Comparison of ENCODE assay signal across 9 cellular contexts in the genomic region with DNA sequence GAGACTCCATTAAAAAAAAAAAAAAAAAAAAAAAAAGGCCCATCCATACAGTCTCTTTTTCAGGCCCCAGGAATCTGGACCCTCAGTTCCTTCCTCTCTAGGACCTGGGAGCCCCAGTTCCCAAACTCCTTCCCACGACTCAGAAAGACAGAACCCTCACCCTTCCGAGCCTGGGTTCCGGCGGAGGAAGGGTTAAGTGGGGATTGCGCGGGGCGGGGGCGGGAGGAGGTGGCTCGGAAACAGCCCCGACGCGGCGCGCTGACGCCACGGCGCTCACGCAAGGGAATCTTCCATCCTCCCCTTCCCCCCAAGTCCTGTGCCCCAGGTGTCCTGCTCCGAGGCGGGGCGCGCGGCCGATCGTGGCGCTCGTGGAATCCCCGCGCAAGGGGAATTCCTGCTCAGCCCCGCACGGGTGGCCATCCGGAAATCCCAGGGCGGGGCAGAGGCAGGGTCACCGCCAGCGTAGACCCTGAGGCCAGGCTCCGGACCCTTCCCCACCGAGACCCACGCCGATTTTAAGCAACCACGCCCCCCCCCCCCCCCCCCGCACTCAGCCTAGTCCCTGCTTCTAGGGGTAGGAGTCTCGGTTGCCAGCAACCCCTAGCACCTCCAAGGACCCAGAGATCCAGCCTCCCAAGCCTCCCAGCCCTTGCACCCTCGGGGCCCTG. TPM values are rescaled to one million over a fixed set of nuclear protein-coding genes. Genes with fewer than 3 reads are reported as not detected.
DNase-seq lines count a peak whose midpoint lies in the region; ATAC-seq and TF ChIP-seq lines count a peak whose summit lies in the region.
"Had no signal": no experiment of that assay in that cellular context is flagged by ENCODE, and none has a peak within 500 bp of the region (broad histone marks: within the 10 kb centered on the region; RNA-seq: fewer than 3 reads in every experiment).

No MANE protein-coding gene starts in this region.

- peak overlapping the region; percentile 85 to 92 (median 90) for H3K9ac ChIP-seq in BLaER1 treated with 17β-estradiol and CSF1 and Interleukin-3, amounts not matched to agents 10 nM and 100 nM
- H3K9ac ChIP-seq in HUES48 (ENCODE audit: low read depth, low read length): peak overlapping the region; percentile 48; the same call in 1 of the 2 replicates

- POLR2A ChIA-PET in OCI-LY7 (lab: Charles Lee): interaction anchor here (1.1 kb wide), 1 partner anchor 14 kb away, joined by 4 read pairs; no protein-coding TSS in a partner anchor

- BruUV-seq in OCI-LY7 (replicated peaks; lab: Mats Ljungman, UMichigan): no TSS peak

- H2AFZ ChIP-seq in OCI-LY7 (ENCODE audit: low read length): no peak overlapping the region

- no peaks in the 10 kb centered on the region for H3K9me3 ChIP-seq in BLaER1 treated with 17β-estradiol and CSF1 and Interleukin-3, amounts not matched to agents 10 nM and 100 nM (replicated peaks in 1 of 11)
- H3K9me3 ChIP-seq in HUES48 (ENCODE audit: control insufficient read depth, insufficient read depth, low read length): no peaks in the 10 kb centered on the region
- no peaks in the 10 kb centered on the region for H3K9me3 ChIP-seq in OCI-LY7 (ENCODE audit: low read length)
- no peaks in the 10 kb centered on the region for H3K9me3 ChIP-seq in mucosa of descending colon

- H3K4me3 ChIP-seq in BLaER1 treated with 17β-estradiol and CSF1 and Interleukin-3, amounts not matched to agents 10 nM and 100 nM: peak overlapping the region; percentile 78 to 95 (median 86)
- peak overlapping the region; percentile 93 for H3K4me3 ChIP-seq in HUES48 (ENCODE audit: low read depth, low read length)
- H3K4me3 ChIP-seq in OCI-LY7 (ENCODE audit: low read depth, low read length, poor library complexity, severe bottlenecking): peak overlapping the region; percentile 77
- H3K4me3 ChIP-seq in epithelial cell of proximal tubule (ENCODE audit: low read depth, low read length): peak overlapping the region; percentile 78
- peak overlapping the region; percentile 44 for H3K4me3 ChIP-seq in mucosa of descending colon

- peaks cover 0 to 50% (median 39%) of the 10 kb centered on the region in 11 experiments; a peak in 17 of 22 replicates for H4K20me1 ChIP-seq in BLaER1 treated with 17β-estradiol and CSF1 and Interleukin-3, amounts not matched to agents 10 nM and 100 nM
- no peaks in the 10 kb centered on the region for H4K20me1 ChIP-seq in OCI-LY7 (ENCODE audit: insufficient read depth, low read length)

- H3K27ac ChIP-seq in BLaER1 treated with 17β-estradiol and CSF1 and Interleukin-3, amounts not matched to agents 10 nM and 100 nM: peak overlapping the region; percentile 85 to 99 (median 96)
- H3K27ac ChIP-seq in HUES48 (ENCODE audit: low read depth, low read length): peak overlapping the region; percentile 69
- peak overlapping the region; percentile 87 for H3K27ac ChIP-seq in OCI-LY7 (ENCODE audit: low read depth, low read length, poor library complexity, severe bottlenecking)

- TF ChIP-seq CTCF in OCI-LY7 (conservative IDR thresholded peaks at IDR 0.05; ENCODE audit: low read length) (no peak), epithelial cell of proximal tubule (conservative IDR thresholded peaks at IDR 0.05; ENCODE audit: low read depth, low read length) (no peak), mucosa of descending colon (IDR thresholded peaks at IDR 0.05) (no peak)

- H3K9me2 ChIP-seq in OCI-LY7 (ENCODE audit: insufficient read depth, low read length): no peaks in the 10 kb centered on the region

- intact Hi-C loops in OCI-LY7 (cut with micrococcal nuclease; ENCODE audit: unreplicated experiment): loop anchor here (1.0 to 5.0 kb wide), 5 partner anchors 32 to 255 kb away; a partner anchor contains a TSS
- intact Hi-C loops in mucosa of descending colon (cut with DNase I, micrococcal nuclease): loop anchor here in 1 of 2 donors (5.0 kb wide), 1 partner anchor 33 kb away; no protein-coding TSS in a partner anchor

- CTCF ChIA-PET in OCI-LY7 (lab: Charles Lee; ENCODE audit: unreplicated experiment): no interaction called here

- H3K4me1 ChIP-seq in BLaER1 treated with 17β-estradiol and CSF1 and Interleukin-3, amounts not matched to agents 10 nM and 100 nM: peaks cover 53 to 76% (median 66%) of the 10 kb centered on the region in 10 experiments
- H3K4me1 ChIP-seq in HUES48 (ENCODE audit: control insufficient read depth, insufficient read depth, low read length) (peaks cover 8% of the 10 kb centered on the region; the same call in 1 of the 2 replicates), OCI-LY7 (ENCODE audit: insufficient read depth, low read length, poor library complexity, severe bottlenecking) (peaks cover 50% of the 10 kb centered on the region), mucosa of descending colon (ENCODE audit: low read depth) (peaks cover 9% of the 10 kb centered on the region)

- ATAC-seq in GM19395 (IDR thresholded peaks at IDR 0.05; ENCODE audit: unreplicated experiment) (peak; percentile 52), mucosa of descending colon (peak; percentile 89)

- peak; percentile 94 for DNase-seq in OCI-LY7 (ENCODE audit: low spot score)
- peak; percentile 87 for DNase-seq in activated T-cell treated with anti-CD3 and anti-CD28 coated beads, Interleukin-2, amount 50 U/mL, for 1 hour
- DNase-seq in epithelial cell of proximal tubule (ENCODE audit: low read depth): no peak
- DNase-seq in mucosa of descending colon: peak; percentile 88 to 93 (median 91)
- DNase-seq in stimulated activated CD8-positive, alpha-beta memory T cell treated with anti-CD3 and anti-CD28 coated beads, Interleukin-2, amount 100 ng/mL, for 48 hours (ENCODE audit: low read depth in 2 of 2): peak; percentile 84 to 86

- peaks cover 27 to 52% (median 40%) of the 10 kb centered on the region in 11 experiments for H3K36me3 ChIP-seq in BLaER1 treated with 17β-estradiol and CSF1 and Interleukin-3, amounts not matched to agents 10 nM and 100 nM
- H3K36me3 ChIP-seq in HUES48 (ENCODE audit: control insufficient read depth, insufficient read depth, low read length): peaks cover 31% of the 10 kb centered on the region
- peaks cover 44% of the 10 kb centered on the region for H3K36me3 ChIP-seq in OCI-LY7 (ENCODE audit: insufficient read depth, low read length)
- H3K36me3 ChIP-seq in mucosa of descending colon (ENCODE audit: low read depth): no peaks in the 10 kb centered on the region

- no peaks in the 10 kb centered on the region for H3K27me3 ChIP-seq in BLaER1 treated with 17β-estradiol and CSF1 and Interleukin-3, amounts not matched to agents 10 nM and 100 nM
- peaks cover 8% of the 10 kb centered on the region; the same call in 1 of the 2 replicates for H3K27me3 ChIP-seq in HUES48 (ENCODE audit: control insufficient read depth, insufficient read depth, low read length)

- H3K79me2 ChIP-seq in OCI-LY7 (ENCODE audit: insufficient read depth, low read depth, low read length): peaks cover 30% of the 10 kb centered on the region

- peak overlapping the region; percentile 89 to 100 (median 99) for H3K4me2 ChIP-seq in BLaER1 treated with 17β-estradiol and CSF1 and Interleukin-3, amounts not matched to agents 10 nM and 100 nM
- peak overlapping the region; percentile 99 for H3K4me2 ChIP-seq in OCI-LY7 (ENCODE audit: low read length)

RNA-seq across cellular contexts. Expression of a gene that starts 0.7 kb away (rescaled TPM):
- 48.6 and 57.4 TPM in 2 replicates for total RNA-seq in OCI-LY7 (2014; rRNA removed; shearing (Covaris generic))
- 40.5 and 42.6 TPM in 2 replicates for total RNA-seq in OCI-LY7 (2022)
- total RNA-seq in epithelial cell of proximal tubule: 3.9 and 10.7 TPM in 2 replicates
- total RNA-seq in mucosa of descending colon: 10 to 100 TPM in 2 of 3 donors, 1 to 10 TPM in 1; 8.7 to 16.6 (median 12.3) TPM

RNA-seq across cellular contexts. Expression of a gene that starts 2.6 kb away (rescaled TPM):
- total RNA-seq in OCI-LY7 (2014; rRNA removed; shearing (Covaris generic)): 8.1 and 15.0 TPM in 2 replicates
- 25.2 and 36.0 TPM in 2 replicates for total RNA-seq in OCI-LY7 (2022)
- total RNA-seq in epithelial cell of proximal tubule: not detected in 2 replicates
- 1 to 10 TPM; 4.6 to 8.2 (median 7.9) TPM for total RNA-seq in mucosa of descending colon

RNA-seq across cellular contexts. Expression of a gene that starts 8.4 kb away (rescaled TPM):
- total RNA-seq in OCI-LY7 (2014; rRNA removed; shearing (Covaris generic)): not detected in 2 replicates
- total RNA-seq in OCI-LY7 (2022) (not detected in 2 replicates), epithelial cell of proximal tubule (not detected in 2 replicates), mucosa of descending colon (10 to 100 TPM; 15.7 to 50.2 (median 45.0) TPM)
- total RNA-seq: T-helper 1 cell treated with Interleukin-12 subunit alpha and Interleukin-12 subunit beta and Interleukin-4 antibody, amounts not matched to agents 30 ng/mL and 1 ng/mL, for 36 hours had no signal

RNA-seq across cellular contexts. Expression of a gene that starts 31.3 kb away (rescaled TPM):
- total RNA-seq in OCI-LY7 (2014; rRNA removed; shearing (Covaris generic)): 0.13 TPM in 1 of 2 replicates, not detected in the other
- total RNA-seq in OCI-LY7 (2022) (0.70 and 1.2 TPM in 2 replicates), epithelial cell of proximal tubule (1.1 and 8.4 TPM in 2 replicates), mucosa of descending colon (10 to 100 TPM in 1 of 3 donors, 1 to 10 TPM in 2; 1.6 to 13.2 (median 1.9) TPM)

RNA-seq across cellular contexts. Expression of a gene that starts 36.5 kb away (rescaled TPM):
- 2.8 and 3.1 TPM in 2 replicates for total RNA-seq in OCI-LY7 (2014; rRNA removed; shearing (Covaris generic))
- total RNA-seq in OCI-LY7 (2022) (3.4 and 6.0 TPM in 2 replicates), epithelial cell of proximal tubule (6.2 and 12.7 TPM in 2 replicates), mucosa of descending colon (10 to 100 TPM; 10.5 to 14.0 (median 10.5) TPM)

Comparison
In these comparisons a context has a peak if more than half of its experiments do, and no peak if none do; other contexts are left out.
1. RNA of a gene that starts 8.4 kb away (total RNA-seq): 15.7 to 50.2 TPM in mucosa of descending colon; not detected in OCI-LY7 and not detected in epithelial cell of proximal tubule; every median in the first group is over 10 times any median in the second.
2. Peak in every context shown above with its lines, with median percentiles within 50 percentile points of each other: H3K27ac ChIP-seq and H3K4me3 ChIP-seq.